Comparison of ENCODE assay signal across 30 cellular contexts in the genomic region with DNA sequence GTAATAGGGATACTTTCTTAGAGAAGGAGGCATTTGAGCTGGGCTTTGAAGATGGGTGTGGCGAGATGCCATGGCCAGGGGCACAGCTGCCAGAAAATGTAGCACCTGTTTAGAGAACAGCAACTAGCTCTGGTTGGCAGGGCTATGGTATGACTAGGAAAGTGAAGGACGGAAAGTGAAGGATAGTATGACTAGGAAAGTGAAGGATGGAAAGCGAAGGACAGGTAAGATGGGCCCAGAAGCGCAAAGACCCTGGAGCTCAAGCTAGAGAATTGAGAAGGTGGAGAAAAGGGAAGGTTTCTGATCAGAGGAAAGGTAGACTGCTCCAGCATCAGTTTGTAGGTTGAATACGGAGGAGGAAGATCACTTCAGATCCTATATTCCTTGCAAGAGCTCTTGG.
"Had no signal": no experiment of that assay in that cellular context is flagged by ENCODE, and none has a peak within 500 bp of the region (broad histone marks: within the 10 kb centered on the region; RNA-seq: fewer than 3 reads in every experiment).

No MANE protein-coding gene starts in this region.

- H3K36me3 Mint-ChIP-seq: activated CD4-positive, alpha-beta memory T cell treated with anti-CD3 and anti-CD28 coated beads for 36 hours; activated CD8-positive, alpha-beta memory T cell treated with anti-CD3 and anti-CD28 coated beads, Interleukin-2, amount 10 ng/mL, durations not matched to agents 7 days and 5 days; activated naive CD8-positive, alpha-beta T cell had no signal

- H3K36me3 ChIP-seq: adrenal gland, colonic mucosa, esophagus squamous epithelium, gastroesophageal sphincter, heart right ventricle had no signal

- H3K27ac ChIP-seq: adrenal gland, body of pancreas, colonic mucosa, epithelial cell of prostate, esophagus squamous epithelium, gastroesophageal sphincter, heart right ventricle had no signal

- H3K9me3 ChIP-seq: adrenal gland, body of pancreas, colonic mucosa, heart right ventricle had no signal

- H3K4me3 ChIP-seq: adrenal gland, body of pancreas, colonic mucosa, esophagus squamous epithelium, gastroesophageal sphincter, heart right ventricle had no signal

- H3K9me3 Mint-ChIP-seq: activated CD4-positive, alpha-beta memory T cell treated with anti-CD3 and anti-CD28 coated beads for 36 hours; activated CD4-positive, alpha-beta T cell treated with anti-CD3 and anti-CD28 coated beads, Interleukin-2, amount 10 ng/mL, durations not matched to agents 24 days and 14 days; activated naive CD8-positive, alpha-beta T cell treated with anti-CD3 and anti-CD28 coated beads, Interleukin-2, amount 50 U/mL, for 24 hours; activated T-cell treated with anti-CD3 and anti-CD28 coated beads, Interleukin-2, amount 50 U/mL, for 24 hours; activated T-cell treated with anti-CD3 and anti-CD28 coated beads, Interleukin-2, amount 50 U/mL, for 72 hours; activated T-helper 17 cell treated with anti-CD3 and anti-CD28 coated beads, Interleukin-2, amount 50 U/mL, for 72 hours had no signal

- DNase-seq: activated CD4-positive, alpha-beta memory T cell treated with anti-CD3 and anti-CD28 coated beads for 36 hours; activated CD4-positive, alpha-beta T cell treated with anti-CD3 and anti-CD28 coated beads for 36 hours; activated CD4-positive, alpha-beta T cell treated with anti-CD3 and anti-CD28 coated beads, Interleukin-2, amount 10 ng/mL, durations not matched to agents 24 days and 14 days; activated CD4-positive, CD25-positive, alpha-beta regulatory T cell; activated CD4-positive, CD25-positive, alpha-beta regulatory T cell treated with anti-CD3 and anti-CD28 coated beads, Interleukin-2, amount 50 U/mL, for 72 hours; activated CD8-positive, alpha-beta memory T cell treated with anti-CD3 and anti-CD28 coated beads, Interleukin-2, amount 10 ng/mL, durations not matched to agents 7 days and 5 days; activated CD8-positive, alpha-beta memory T cell treated with anti-CD3 and anti-CD28 coated beads, Interleukin-2, amount 50 U/mL, for 4 hours; activated CD8-positive, alpha-beta T cell treated with anti-CD3 and anti-CD28 coated beads, Interleukin-2, amount 10 ng/mL, durations not matched to agents 7 days and 5 days; activated effector memory CD4-positive, alpha-beta T cell treated with Interleukin-2 at 50 U/mL for 16 hours; activated gamma-delta T cell treated with Interleukin-2 at 50 U/mL for 16 hours; activated naive CD4-positive, alpha-beta T cell treated with anti-CD3 and anti-CD28 coated beads, Interleukin-2, amount 50 U/mL, for 16 hours; activated naive CD4-positive, alpha-beta T cell treated with Interleukin-2 at 50 U/mL for 16 hours; activated naive CD8-positive, alpha-beta T cell treated with anti-CD3 and anti-CD28 coated beads, Interleukin-2, amount 50 U/mL, for 24 hours; activated T-cell treated with anti-CD3 and anti-CD28 coated beads, Interleukin-2, amount 50 U/mL, for 24 hours; activated T-cell treated with anti-CD3 and anti-CD28 coated beads, Interleukin-2, amount 50 U/mL, for 72 hours; adrenal gland; amygdala; aorta; body of pancreas; caudate nucleus; colonic mucosa; effector CD8-positive, alpha-beta T cell; esophagus squamous epithelium; foreskin melanocyte; heart right ventricle; T-helper 2 cell had no signal

- H3K4me1 ChIP-seq: adrenal gland, colonic mucosa, heart right ventricle had no signal

- H3K4me1 Mint-ChIP-seq: activated naive CD8-positive, alpha-beta T cell treated with anti-CD3 and anti-CD28 coated beads, Interleukin-2, amount 50 U/mL, for 24 hours had no signal

- H3K27me3 ChIP-seq: body of pancreas, colonic mucosa had no signal

- ATAC-seq: activated CD4-positive, alpha-beta T cell treated with anti-CD3 and anti-CD28 coated beads for 36 hours; activated CD8-positive, alpha-beta memory T cell treated with anti-CD3 and anti-CD28 coated beads, Interleukin-2, amount 10 ng/mL, durations not matched to agents 7 days and 5 days; activated CD8-positive, alpha-beta T cell treated with anti-CD3 and anti-CD28 coated beads, Interleukin-2, amount 10 ng/mL, durations not matched to agents 7 days and 5 days; activated naive CD8-positive, alpha-beta T cell treated with anti-CD3 and anti-CD28 coated beads, Interleukin-2, amount 50 U/mL, for 24 hours; activated T-cell treated with anti-CD3 and anti-CD28 coated beads, Interleukin-2, amount 50 U/mL, for 72 hours; activated T-helper 17 cell treated with anti-CD3 and anti-CD28 coated beads, Interleukin-2, amount 50 U/mL, for 72 hours; body of pancreas; gastroesophageal sphincter; heart right ventricle had no signal

- H3K27ac Mint-ChIP-seq: activated CD4-positive, alpha-beta memory T cell treated with anti-CD3 and anti-CD28 coated beads for 36 hours; activated CD4-positive, alpha-beta T cell treated with anti-CD3 and anti-CD28 coated beads for 36 hours; activated CD4-positive, alpha-beta T cell treated with anti-CD3 and anti-CD28 coated beads, Interleukin-2, amount 10 ng/mL, durations not matched to agents 24 days and 14 days; activated CD8-positive, alpha-beta memory T cell treated with anti-CD3 and anti-CD28 coated beads, Interleukin-2, amount 10 ng/mL, durations not matched to agents 7 days and 5 days; activated CD8-positive, alpha-beta T cell treated with anti-CD3 and anti-CD28 coated beads, Interleukin-2, amount 10 ng/mL, durations not matched to agents 7 days and 5 days; activated naive CD8-positive, alpha-beta T cell; activated naive CD8-positive, alpha-beta T cell treated with anti-CD3 and anti-CD28 coated beads, Interleukin-2, amount 50 U/mL, for 24 hours; activated T-cell treated with anti-CD3 and anti-CD28 coated beads, Interleukin-2, amount 50 U/mL, for 24 hours; activated T-cell treated with anti-CD3 and anti-CD28 coated beads, Interleukin-2, amount 50 U/mL, for 72 hours; activated T-helper 17 cell treated with anti-CD3 and anti-CD28 coated beads, Interleukin-2, amount 50 U/mL, for 72 hours had no signal

- H3K4me3 Mint-ChIP-seq: activated CD4-positive, alpha-beta memory T cell treated with anti-CD3 and anti-CD28 coated beads for 36 hours; activated CD4-positive, alpha-beta T cell treated with anti-CD3 and anti-CD28 coated beads for 36 hours; activated CD4-positive, alpha-beta T cell treated with anti-CD3 and anti-CD28 coated beads, Interleukin-2, amount 10 ng/mL, durations not matched to agents 24 days and 14 days; activated CD8-positive, alpha-beta memory T cell treated with anti-CD3 and anti-CD28 coated beads, Interleukin-2, amount 10 ng/mL, durations not matched to agents 7 days and 5 days; activated CD8-positive, alpha-beta T cell treated with anti-CD3 and anti-CD28 coated beads, Interleukin-2, amount 10 ng/mL, durations not matched to agents 7 days and 5 days; activated naive CD8-positive, alpha-beta T cell; activated naive CD8-positive, alpha-beta T cell treated with anti-CD3 and anti-CD28 coated beads, Interleukin-2, amount 50 U/mL, for 24 hours; activated T-cell treated with anti-CD3 and anti-CD28 coated beads, Interleukin-2, amount 50 U/mL, for 24 hours; activated T-cell treated with anti-CD3 and anti-CD28 coated beads, Interleukin-2, amount 50 U/mL, for 72 hours; activated T-helper 17 cell treated with anti-CD3 and anti-CD28 coated beads, Interleukin-2, amount 50 U/mL, for 72 hours had no signal
